In the genomic region with DNA sequence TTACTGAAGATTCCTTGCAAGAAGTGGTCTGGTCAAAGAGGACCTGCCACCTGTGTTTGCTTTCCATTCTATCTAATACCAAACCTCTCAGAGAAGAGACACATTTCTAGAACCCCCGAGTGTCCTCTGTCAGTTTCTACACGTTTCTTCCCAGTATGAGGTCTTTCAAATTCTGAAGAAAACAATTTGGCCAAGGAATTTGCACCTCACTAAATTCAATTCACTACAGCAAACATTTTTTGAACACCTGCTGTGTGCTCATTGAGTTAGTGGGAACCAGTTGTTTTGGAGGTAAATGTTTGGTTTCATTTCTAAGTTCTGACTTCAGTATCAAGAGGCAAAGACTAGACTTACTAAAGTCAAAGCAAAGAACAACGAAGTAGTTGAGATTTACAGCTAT, we compare ENCODE assay signal across 21 cellular contexts. TPM values are rescaled to one million over a fixed set of nuclear protein-coding genes. Genes with fewer than 3 reads are reported as not detected.
"Had no signal": no experiment of that assay in that cellular context is flagged by ENCODE, and none has a peak within 500 bp of the region (broad histone marks: within the 10 kb centered on the region; RNA-seq: fewer than 3 reads in every experiment).

No MANE protein-coding gene starts in this region.

- H3K4me3 ChIP-seq: body of pancreas, cardiac muscle cell, heart left ventricle, pancreas, thoracic aorta had no signal

- H3K9me3 Mint-ChIP-seq: activated naive CD4-positive, alpha-beta T cell treated with anti-CD3 and anti-CD28 coated beads, Interleukin-2, amount 50 U/mL, for 24 hours; natural killer cell; type B pancreatic cell had no signal

- DNase-seq: activated gamma-delta T cell treated with Interleukin-2 at 50 U/mL for 16 hours; activated T-cell treated with anti-CD3 and anti-CD28 coated beads, Interleukin-2, amount 50 U/mL, for 1 hour; anterior cingulate cortex; body of pancreas; cortex of kidney; heart left ventricle; left ventricle myocardium superior; mammary epithelial cell; midbrain; natural killer cell; pancreas; right cardiac atrium; stimulated activated CD4-positive, alpha-beta T cell treated with anti-CD3 and anti-CD28 coated beads, Interleukin-4, amount 100 ng/mL, for 24 hours; stimulated activated naive CD4-positive, alpha-beta T cell treated with Interleukin-2 at 50 U/mL for 16 hours; T-helper 9 cell had no signal

- H3K27me3 ChIP-seq: body of pancreas, cardiac muscle cell, heart left ventricle, neutrophil, pancreas had no signal

- ATAC-seq: body of pancreas, heart left ventricle, left ventricle myocardium superior, natural killer cell, pancreas, right cardiac atrium had no signal

- H3K27ac Mint-ChIP-seq: activated naive CD4-positive, alpha-beta T cell treated with anti-CD3 and anti-CD28 coated beads, Interleukin-2, amount 50 U/mL, for 24 hours; natural killer cell; type B pancreatic cell had no signal

- H3K36me3 Mint-ChIP-seq: activated naive CD4-positive, alpha-beta T cell treated with anti-CD3 and anti-CD28 coated beads, Interleukin-2, amount 50 U/mL, for 24 hours; natural killer cell had no signal

- H3K9me3 ChIP-seq: body of pancreas, heart left ventricle, neutrophil, pancreas, thoracic aorta had no signal

- H3K27me3 Mint-ChIP-seq: activated naive CD4-positive, alpha-beta T cell treated with anti-CD3 and anti-CD28 coated beads, Interleukin-2, amount 50 U/mL, for 24 hours; type B pancreatic cell had no signal

- H3K36me3 ChIP-seq: cardiac muscle cell, heart left ventricle, neutrophil, pancreas, thoracic aorta had no signal

- H3K4me1 Mint-ChIP-seq: activated naive CD4-positive, alpha-beta T cell treated with anti-CD3 and anti-CD28 coated beads, Interleukin-2, amount 50 U/mL, for 24 hours; natural killer cell had no signal

- H3K4me1 ChIP-seq: body of pancreas, heart left ventricle, pancreas had no signal

- H3K27ac ChIP-seq: body of pancreas, cardiac muscle cell, epithelial cell of prostate, heart left ventricle, neutrophil, pancreas, thoracic aorta had no signal

- H3K4me3 Mint-ChIP-seq: activated naive CD4-positive, alpha-beta T cell treated with anti-CD3 and anti-CD28 coated beads, Interleukin-2, amount 50 U/mL, for 24 hours; natural killer cell; type B pancreatic cell had no signal

RNA-seq across cellular contexts. Expression of a gene that starts 19.4 kb away (rescaled TPM):
- total RNA-seq: body of pancreas, left ventricle myocardium superior had no signal
